In genomic region chr14:94679106-94679819, GRCh38 we compare ENCODE assay signal across 19 cellular contexts.
DNase-seq lines count a peak whose midpoint lies in the region; ATAC-seq and TF ChIP-seq lines count a peak whose summit lies in the region.
"Had no signal": no experiment of that assay in that cellular context is flagged by ENCODE, and none has a peak within 500 bp of the region (broad histone marks: within the 10 kb centered on the region; RNA-seq: fewer than 3 reads in every experiment).

No MANE protein-coding gene starts in this region.

- in situ Hi-C loops in brain microvascular endothelial cell (cut with HindIII; ENCODE audit: low pct_ligation_motif_present, low sequenced_read_pairs), result no loop called here

- no peak overlapping the region for H3K9ac ChIP-seq in neural progenitor cell

- H3K4me1 Mint-ChIP-seq in neural progenitor cell, result peaks cover 16% of the 10 kb centered on the region
- H3K4me1 Mint-ChIP-seq: CD8-positive, alpha-beta memory T cell had no signal

- H3K36me3 ChIP-seq in brain microvascular endothelial cell (replicated peaks), result no peaks in the 10 kb centered on the region
- H3K36me3 ChIP-seq in neural progenitor cell, result no peaks in the 10 kb centered on the region
- no peaks in the 10 kb centered on the region for H3K36me3 ChIP-seq in testis (ENCODE audit: low read depth, missing control alignments)

- no peaks in the 10 kb centered on the region for H3K36me3 Mint-ChIP-seq in neural progenitor cell
- H3K36me3 Mint-ChIP-seq: CD8-positive, alpha-beta memory T cell had no signal

- intact Hi-C loops in testis (cut with DNase I; ENCODE audit: low total_unique reads), result no loop called here

- H3K27me3 ChIP-seq in brain microvascular endothelial cell (replicated peaks) (no peaks in the 10 kb centered on the region), neural progenitor cell (no peaks in the 10 kb centered on the region), testis (no peaks in the 10 kb centered on the region)

- H3K27ac Mint-ChIP-seq in neural progenitor cell, result peak overlapping the region; percentile 36
- H3K27ac Mint-ChIP-seq: CD8-positive, alpha-beta memory T cell had no signal

- no peak overlapping the region for H3K4me3 ChIP-seq in brain microvascular endothelial cell (ENCODE audit: low read depth, low read length)
- no peak overlapping the region for H3K4me3 ChIP-seq in neural progenitor cell
- H3K4me3 ChIP-seq in testis, result no peak overlapping the region

- no peak overlapping the region for H3K4me3 Mint-ChIP-seq in neural progenitor cell
- H3K4me3 Mint-ChIP-seq: CD8-positive, alpha-beta memory T cell had no signal

- H3F3A ChIP-seq in neural progenitor cell (ENCODE audit: low read depth), result peaks cover 8% of the 10 kb centered on the region

- TF ChIP-seq POLR2A in testis (IDR thresholded peaks at IDR 0.05), result no peak

- H3K9me3 ChIP-seq in neural progenitor cell (ENCODE audit: low read depth) (no peaks in the 10 kb centered on the region), testis (no peaks in the 10 kb centered on the region)

- no peaks in the 10 kb centered on the region for H4K20me1 ChIP-seq in neural progenitor cell (ENCODE audit: low read depth)

- H3K9me3 Mint-ChIP-seq in neural progenitor cell, result no peaks in the 10 kb centered on the region

- no peak overlapping the region for H3K27ac ChIP-seq in brain microvascular endothelial cell
- no peak overlapping the region for H3K27ac ChIP-seq in neural progenitor cell
- H3K27ac ChIP-seq in testis, result no peak overlapping the region
- H3K27ac ChIP-seq: C4-2B, RWPE1 had no signal

- H3K4me1 ChIP-seq in neural progenitor cell (peaks cover 7% of the 10 kb centered on the region), testis (no peaks in the 10 kb centered on the region)

- no peak for ATAC-seq in HG03378 (IDR thresholded peaks at IDR 0.05; ENCODE audit: unreplicated experiment)

- peaks cover 11% of the 10 kb centered on the region for H3K27me3 Mint-ChIP-seq in neural progenitor cell (ENCODE audit: insufficient read depth, low read depth)

- DNase-seq in activated CD8-positive, alpha-beta memory T cell treated with anti-CD3 and anti-CD28 coated beads for 24 hours, result peak; percentile 13
- no peak for DNase-seq in activated CD8-positive, alpha-beta memory T cell treated with anti-CD3 and anti-CD28 coated beads, Interleukin-2, amount 50 U/mL, for 4 hours
- DNase-seq in brain microvascular endothelial cell (peak; percentile 12), neural progenitor cell (ENCODE audit: low spot score) (no peak), testis (peak; percentile 10), NAMALWA (ENCODE audit: low spot score) (no peak), A172 (ENCODE audit: low spot score) (no peak)
- DNase-seq: Calu3; CD8-positive, alpha-beta memory T cell; DMS153; Karpas-422; MV-4-11; NCI-H1694 treated with DMSO at 0.1 percent for 48 hours; NCI-H446 treated with DMSO at 0.1 percent for 48 hours; NCI-H748 treated with DMSO at 0.1 percent for 48 hours; SIG-M5 had no signal

- no peak overlapping the region for H2AFZ ChIP-seq in neural progenitor cell (replicated peaks)

- TF ChIP-seq CTCF in brain microvascular endothelial cell (IDR thresholded peaks at IDR 0.05; ENCODE audit: low read depth, low read length, missing control alignments), result no peak
- no peak for TF ChIP-seq CTCF in neural progenitor cell (IDR thresholded peaks at IDR 0.05)
- no peak for TF ChIP-seq CTCF in testis (IDR thresholded peaks at IDR 0.05)

- 90 to 92% methylated on average over 9 of the region's 9 CpGs for WGBS in testis, 2 donors

- H3K79me2 ChIP-seq in neural progenitor cell (ENCODE audit: low read depth), result no peaks in the 10 kb centered on the region

- H3K4me2 ChIP-seq in neural progenitor cell, result no peak overlapping the region

Comparison
In these comparisons a context has a peak if more than half of its experiments do, and no peak if none do; other contexts are left out.
1. DNase-seq: peak in activated CD8-positive, alpha-beta memory T cell treated with anti-CD3 and anti-CD28 coated beads for 24 hours (single experiment), brain microvascular endothelial cell (single experiment) and testis (single experiment); none in activated CD8-positive, alpha-beta memory T cell treated with anti-CD3 and anti-CD28 coated beads, Interleukin-2, amount 50 U/mL, for 4 hours (single experiment), neural progenitor cell (single experiment), NAMALWA (single experiment) and A172 (single experiment).